In the genomic region with DNA sequence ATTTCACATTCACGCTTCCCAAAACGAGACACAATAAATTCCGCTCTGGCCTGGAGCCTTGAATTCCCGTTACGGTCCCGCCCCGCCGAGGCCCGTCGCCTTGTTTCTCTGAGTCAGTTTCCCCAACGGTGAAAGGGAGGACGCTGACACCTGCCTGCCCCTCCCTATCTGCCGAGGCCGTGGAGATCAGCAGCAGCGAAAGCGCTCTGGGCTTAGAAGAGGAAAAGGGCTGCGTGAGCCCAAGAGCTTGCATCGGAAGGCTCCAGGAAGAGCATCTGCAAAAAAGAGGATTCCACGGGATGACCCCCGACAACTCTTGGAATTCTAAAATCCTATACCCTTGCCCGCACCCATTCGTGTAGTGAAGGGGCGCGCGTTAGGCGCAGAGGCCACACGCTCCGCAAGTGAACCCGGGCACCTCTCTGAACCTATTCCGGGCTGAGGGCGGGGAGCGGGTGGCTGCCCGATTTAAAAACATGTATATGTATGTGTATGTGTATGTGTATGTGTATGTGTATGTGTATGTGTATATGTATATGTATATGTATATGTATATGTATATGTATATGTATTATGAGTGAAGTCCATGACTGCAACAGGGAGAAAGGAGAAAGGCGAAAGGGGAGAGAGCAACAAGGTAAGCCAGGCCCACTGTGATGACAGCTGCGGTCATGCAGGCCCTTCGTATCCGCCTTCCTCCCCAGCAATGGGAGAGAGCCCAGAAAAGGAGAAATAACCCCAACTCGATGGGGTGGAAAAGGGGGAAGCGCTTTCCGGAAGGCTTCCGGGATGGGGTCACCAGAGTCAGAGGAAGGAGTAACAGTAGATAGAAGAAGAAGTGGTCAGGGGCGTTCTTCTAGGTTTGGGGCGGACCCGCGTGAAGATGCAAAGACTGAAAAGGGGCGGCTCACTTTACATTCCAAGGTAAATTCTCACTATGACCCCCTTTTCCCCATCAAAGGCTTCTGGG, we compare ENCODE assay signal across 8 cellular contexts. TPM values are rescaled to one million over a fixed set of nuclear protein-coding genes. Genes with fewer than 3 reads are reported as not detected.
DNase-seq lines count a peak whose midpoint lies in the region; ATAC-seq and TF ChIP-seq lines count a peak whose summit lies in the region.

No MANE protein-coding gene starts in this region.

- WGBS in lung, 2 donors: 8 to 19% methylated on average over 46 of the region's 46 CpGs

- DNase-seq in choroid plexus epithelial cell (ENCODE audit: low read depth) (no peak), lung (ENCODE audit: low spot score) (peak; percentile 59)
- peak; percentile 12 for DNase-seq in stimulated activated CD8-positive, alpha-beta memory T cell treated with anti-CD3 and anti-CD28 coated beads, Interleukin-15, amount 100 ng/mL, for 1 hour (ENCODE audit: low read depth)

- TF ChIP-seq CTCF in VCaP (conservative IDR thresholded peaks at IDR 0.05): no peak
- no peak for TF ChIP-seq CTCF in choroid plexus epithelial cell (conservative IDR thresholded peaks at IDR 0.05; ENCODE audit: low read depth, low read length)
- no peak for TF ChIP-seq CTCF in lung (IDR thresholded peaks at IDR 0.05; ENCODE audit: control extremely low read depth, extremely low read depth)

- peak; percentile 18 for ATAC-seq in GM18907 (IDR thresholded peaks at IDR 0.05; ENCODE audit: unreplicated experiment)
- peak; percentile 7 for ATAC-seq in HG03575 (IDR thresholded peaks at IDR 0.05; ENCODE audit: extremely low read depth, insufficient number of reproducible peaks, low FRiP score, unreplicated experiment)
- peak; percentile 1 for ATAC-seq in lung (ENCODE audit: insufficient read depth, low FRiP score)
- ATAC-seq in GM18511 (IDR thresholded peaks at IDR 0.05; ENCODE audit: unreplicated experiment): no peak
- ATAC-seq in GM18520 (IDR thresholded peaks at IDR 0.05; ENCODE audit: unreplicated experiment): no peak

- H3K36me3 ChIP-seq in lung (ENCODE audit: control insufficient read depth in 2 of 2, insufficient read depth in 2 of 2, low read length in 2 of 2): no peaks in the 10 kb centered on the region

- H3K4me1 ChIP-seq in lung (ENCODE audit: control insufficient read depth in 2 of 2, insufficient read depth in 2 of 2, low read length in 2 of 2): peaks cover 7 to 10% of the 10 kb centered on the region in 2 donors

- peak overlapping the region; percentile 82 for H3K4me3 ChIP-seq in choroid plexus epithelial cell (ENCODE audit: low read depth, low read length)
- H3K4me3 ChIP-seq in lung: peak overlapping the region; percentile 62

- no peaks in the 10 kb centered on the region for H3K27me3 ChIP-seq in lung (ENCODE audit: control insufficient read depth, insufficient read depth)

- no peaks in the 10 kb centered on the region for H3K9me3 ChIP-seq in lung (ENCODE audit: control insufficient read depth in 2 of 2, insufficient read depth in 1 of 2, low read length in 1 of 2)

- H3K27ac ChIP-seq in VCaP: peak overlapping the region; percentile 80
- peak overlapping the region; percentile 93 to 95 for H3K27ac ChIP-seq in lung (ENCODE audit: low read depth in 1 of 2, low read length in 1 of 2)

RNA-seq across cellular contexts. Expression of a gene that starts 0.9 kb away (rescaled TPM):
- total RNA-seq in lung: 10 to 100 TPM; 49.1 to 64.0 TPM
- polyA plus RNA-seq in lung: 10 to 100 TPM; 26.3 to 31.1 TPM

RNA-seq across cellular contexts. Expression of a gene that starts 41.8 kb away (rescaled TPM):
- under 1 TPM; 0.21 to 0.37 TPM for total RNA-seq in lung
- under 1 TPM; 0.06 to 0.62 TPM for polyA plus RNA-seq in lung

Comparison
In these comparisons a context has a peak if more than half of its experiments do, and no peak if none do; other contexts are left out.
1. ATAC-seq: peak in GM18907 (single experiment), HG03575 (single experiment) and lung (single experiment); none in GM18511 (single experiment) and GM18520 (single experiment).